ENCODE assay signal across 8 cellular contexts in the genomic region with DNA sequence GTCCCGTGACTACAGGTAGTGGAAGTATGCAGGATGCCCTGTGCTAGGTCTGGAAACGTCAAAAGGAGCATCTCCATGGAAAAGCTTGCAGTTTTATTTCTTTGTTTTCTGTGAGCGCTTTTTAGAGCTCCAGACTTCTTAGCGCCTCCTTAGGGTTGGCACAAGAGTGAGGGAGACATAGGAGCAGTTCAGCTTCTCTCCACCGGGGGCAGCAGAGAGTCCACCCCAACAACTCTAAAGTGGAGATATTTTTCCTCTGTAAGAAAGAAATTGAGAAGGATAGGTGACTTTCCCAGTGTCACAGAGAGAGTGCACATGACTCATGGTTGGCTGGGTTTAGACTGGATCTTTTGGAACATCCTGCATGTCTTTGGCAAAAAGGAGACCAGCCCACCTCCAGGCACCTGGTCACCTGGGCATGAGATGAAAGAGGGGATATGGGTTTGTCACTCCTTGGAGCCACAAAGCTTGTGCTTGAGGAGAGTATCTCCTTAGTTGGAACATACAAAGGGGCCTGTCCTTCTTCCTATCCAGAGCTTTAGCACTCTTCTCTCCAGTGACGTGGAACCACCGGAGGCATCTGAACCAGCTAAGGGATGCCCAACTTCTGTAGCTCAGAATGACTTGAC.
DNase-seq lines count a peak whose midpoint lies in the region; ATAC-seq and TF ChIP-seq lines count a peak whose summit lies in the region.

No MANE protein-coding gene starts in this region.

- H3K4me1 Mint-ChIP-seq in mesothelial cell of epicardium = peaks cover 20% of the 10 kb centered on the region

- ATAC-seq in GM21390 (IDR thresholded peaks at IDR 0.05; ENCODE audit: unreplicated experiment) (peak; percentile 84), HG02571 (IDR thresholded peaks at IDR 0.05; ENCODE audit: unreplicated experiment) (no peak)

- no peak overlapping the region for H3K4me3 Mint-ChIP-seq in mesothelial cell of epicardium

- peaks cover 80% of the 10 kb centered on the region for H3K27me3 Mint-ChIP-seq in mesothelial cell of epicardium (ENCODE audit: low read depth)

- H3K9me3 Mint-ChIP-seq in mesothelial cell of epicardium = no peaks in the 10 kb centered on the region

- DNase-seq in NCI-H82 (lab: John Stamatoyannopoulos, UW) (peak; percentile 45), NCI-H82 treated with DMSO at 0.1 percent for 48 hours (lab: John Stamatoyannopoulos, UW; ENCODE audit: unreplicated experiment) (no peak), M059J (ENCODE audit: low read depth) (peak; percentile 73), astrocyte of the hippocampus (ENCODE audit: low read depth, low spot score) (peak; percentile 45), mesothelial cell of epicardium (ENCODE audit: low spot score in 2 of 2, unreplicated experiment in 2 of 2) (peak in 1 of 2 experiments; percentile 48), NCI-H187 (lab: John Stamatoyannopoulos, UW) (no peak)

- H3K27ac Mint-ChIP-seq in mesothelial cell of epicardium = no peak overlapping the region

- H3K36me3 Mint-ChIP-seq in mesothelial cell of epicardium = no peaks in the 10 kb centered on the region

- TF ChIP-seq CTCF in mesothelial cell of epicardium (IDR thresholded peaks at IDR 0.05; ENCODE audit: unreplicated experiment) = peak; percentile 71

Comparison
In these comparisons a context has a peak if more than half of its experiments do, and no peak if none do; other contexts are left out.
1. DNase-seq: peak in NCI-H82 (single experiment), M059J (single experiment) and astrocyte of the hippocampus (single experiment); none in NCI-H82 treated with DMSO at 0.1 percent for 48 hours (single experiment) and NCI-H187 (0 of 2).